In genomic region chr2:88350641-88351601, GRCh38 we compare ENCODE assay signal across 8 cellular contexts.
DNase-seq lines count a peak whose midpoint lies in the region; ATAC-seq and TF ChIP-seq lines count a peak whose summit lies in the region.

No MANE protein-coding gene starts in this region.

- H3K27ac ChIP-seq in neural cell (ENCODE audit: low read length) (no peak overlapping the region), stomach (no peak overlapping the region)

- 10 to 18% (median 13%) methylated on average over 26 to 46 of the region's 46 CpGs for WGBS in stomach, 5 donors

- no peak overlapping the region for H3K9ac ChIP-seq in neural cell (ENCODE audit: low read length)

- peak; percentile 67 for TF ChIP-seq CTCF in AG09309 (IDR thresholded peaks at IDR 0.05; ENCODE audit: control insufficient read depth, insufficient read depth, low read depth, low read length, missing control alignments)
- TF ChIP-seq CTCF in fibroblast of pulmonary artery (IDR thresholded peaks at IDR 0.05; ENCODE audit: low read length, missing control alignments): peak; percentile 53
- TF ChIP-seq CTCF in neural cell (IDR thresholded peaks at IDR 0.05; ENCODE audit: poor library complexity, severe bottlenecking): peak; percentile 44
- peak in 4 of 7 experiments; percentile 16 to 46 (median 31) for TF ChIP-seq CTCF in stomach (IDR thresholded peaks at IDR 0.05)

- H3K79me2 ChIP-seq in neural cell (replicated peaks; ENCODE audit: insufficient read depth, low read length): no peaks in the 10 kb centered on the region

- TF ChIP-seq POLR2A in stomach (IDR thresholded peaks at IDR 0.05): no peak

- no peaks in the 10 kb centered on the region for H3K9me2 ChIP-seq in neural cell (ENCODE audit: insufficient read depth, low read length)

- H3K27me3 ChIP-seq in neural cell (ENCODE audit: insufficient read depth, low read depth, low read length) (peaks cover 16% of the 10 kb centered on the region), stomach (peaks cover 0 to 45% (median 21%) of the 10 kb centered on the region in 3 donors)

- H3K4me3 ChIP-seq in AG09309 (ENCODE audit: control insufficient read depth, low read depth, low read length) (no peak overlapping the region), fibroblast of pulmonary artery (replicated peaks; ENCODE audit: low read depth, low read length) (no peak overlapping the region), neural cell (ENCODE audit: low read length) (peak overlapping the region; percentile 13), stomach (peak overlapping the region; percentile 25 to 43 (median 28))

- TF ChIP-seq EP300 in neural cell (conservative IDR thresholded peaks at IDR 0.05; ENCODE audit: poor library complexity, severe bottlenecking) (no peak), stomach (IDR thresholded peaks at IDR 0.05) (no peak)

- ATAC-seq in GM19463 (IDR thresholded peaks at IDR 0.05; ENCODE audit: unreplicated experiment): peak; percentile 61

- H3K4me1 ChIP-seq in stomach: peaks cover 5 to 10% (median 8%) of the 10 kb centered on the region in 4 donors

- H3K36me3 ChIP-seq in neural cell (ENCODE audit: insufficient read depth, low read length) (no peaks in the 10 kb centered on the region), stomach (no peaks in the 10 kb centered on the region)

- intact Hi-C loops in stomach (cut with DNase I; ENCODE audit: low total_unique reads): no loop called here

- no peak overlapping the region for H3K4me2 ChIP-seq in neural cell (ENCODE audit: low read length)

- TF ChIP-seq RAD21 in neural cell (conservative IDR thresholded peaks at IDR 0.05): no peak

- H3K9me3 ChIP-seq in neural cell (ENCODE audit: low read length): no peaks in the 10 kb centered on the region
- H3K9me3 ChIP-seq in stomach: peaks cover 0 to 8% (median 0%) of the 10 kb centered on the region in 4 donors

- DNase-seq in AG09309 (ENCODE audit: low read depth) (no peak), NCI-H526 (lab: John Stamatoyannopoulos, UW) (peak; percentile 81 to 93), activated T-cell treated with anti-CD3 and anti-CD28 coated beads for 48 hours (ENCODE audit: low read depth) (peak; percentile 63), fibroblast of pulmonary artery (ENCODE audit: low read depth) (peak; percentile 26), stomach (peak; percentile 63), NCI-H2196 (lab: John Stamatoyannopoulos, UW; ENCODE audit: unreplicated experiment) (no peak)

- H2AFZ ChIP-seq in neural cell (ENCODE audit: low read depth, low read length): no peak overlapping the region

- no peaks in the 10 kb centered on the region for H3F3A ChIP-seq in neural cell (ENCODE audit: insufficient read depth, low read length, poor library complexity, severe bottlenecking)

- no peaks in the 10 kb centered on the region for H4K20me1 ChIP-seq in neural cell (ENCODE audit: insufficient read depth)

TF ChIP-seq in neural cell, 6 proteins besides CTCF, POLR2A, EP300 and RAD21:
- TF ChIP-seq EZH2 (IDR thresholded peaks at IDR 0.05; ENCODE audit: borderline replicate concordance, insufficient read depth, low read length, poor library complexity, severe bottlenecking) (no peak), TAF1 (IDR thresholded peaks at IDR 0.05; ENCODE audit: low read depth) (no peak), SMC3 (conservative IDR thresholded peaks at IDR 0.05; ENCODE audit: poor library complexity) (no peak), POLR2AphosphoS5 (IDR thresholded peaks at IDR 0.05) (no peak), MXI1 (conservative IDR thresholded peaks at IDR 0.05; ENCODE audit: poor library complexity, severe bottlenecking) (no peak)
- TF ChIP-seq, protein P1, sequence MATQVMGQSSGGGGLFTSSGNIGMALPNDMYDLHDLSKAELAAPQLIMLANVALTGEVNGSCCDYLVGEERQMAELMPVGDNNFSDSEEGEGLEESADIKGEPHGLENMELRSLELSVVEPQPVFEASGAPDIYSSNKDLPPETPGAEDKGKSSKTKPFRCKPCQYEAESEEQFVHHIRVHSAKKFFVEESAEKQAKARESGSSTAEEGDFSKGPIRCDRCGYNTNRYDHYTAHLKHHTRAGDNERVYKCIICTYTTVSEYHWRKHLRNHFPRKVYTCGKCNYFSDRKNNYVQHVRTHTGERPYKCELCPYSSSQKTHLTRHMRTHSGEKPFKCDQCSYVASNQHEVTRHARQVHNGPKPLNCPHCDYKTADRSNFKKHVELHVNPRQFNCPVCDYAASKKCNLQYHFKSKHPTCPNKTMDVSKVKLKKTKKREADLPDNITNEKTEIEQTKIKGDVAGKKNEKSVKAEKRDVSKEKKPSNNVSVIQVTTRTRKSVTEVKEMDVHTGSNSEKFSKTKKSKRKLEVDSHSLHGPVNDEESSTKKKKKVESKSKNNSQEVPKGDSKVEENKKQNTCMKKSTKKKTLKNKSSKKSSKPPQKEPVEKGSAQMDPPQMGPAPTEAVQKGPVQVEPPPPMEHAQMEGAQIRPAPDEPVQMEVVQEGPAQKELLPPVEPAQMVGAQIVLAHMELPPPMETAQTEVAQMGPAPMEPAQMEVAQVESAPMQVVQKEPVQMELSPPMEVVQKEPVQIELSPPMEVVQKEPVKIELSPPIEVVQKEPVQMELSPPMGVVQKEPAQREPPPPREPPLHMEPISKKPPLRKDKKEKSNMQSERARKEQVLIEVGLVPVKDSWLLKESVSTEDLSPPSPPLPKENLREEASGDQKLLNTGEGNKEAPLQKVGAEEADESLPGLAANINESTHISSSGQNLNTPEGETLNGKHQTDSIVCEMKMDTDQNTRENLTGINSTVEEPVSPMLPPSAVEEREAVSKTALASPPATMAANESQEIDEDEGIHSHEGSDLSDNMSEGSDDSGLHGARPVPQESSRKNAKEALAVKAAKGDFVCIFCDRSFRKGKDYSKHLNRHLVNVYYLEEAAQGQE (IDR thresholded peaks at IDR 0.05; ENCODE audit: borderline replicate concordance): no peak

Comparison
In these comparisons a context has a peak if more than half of its experiments do, and no peak if none do; other contexts are left out.
1. DNase-seq: peak in NCI-H526 (2 of 2), activated T-cell treated with anti-CD3 and anti-CD28 coated beads for 48 hours (single experiment), fibroblast of pulmonary artery (single experiment) and stomach (single experiment); none in AG09309 (single experiment) and NCI-H2196 (single experiment).
2. H3K4me3 ChIP-seq: peak in neural cell (single experiment) and stomach (4 of 4); none in AG09309 (single experiment) and fibroblast of pulmonary artery (single experiment).
3. Peak in every context shown above with its lines, with median percentiles within 50 percentile points of each other: CTCF ChIP-seq.